1 cellular context compared by ENCODE assay signal in genomic region chr2:221189431-221189830, GRCh38.
TF ChIP-seq lines count a peak whose summit lies in the region.

No MANE protein-coding gene starts in this region.

TF ChIP-seq in GM23338, 12 proteins besides CTCF, POLR2A, EP300 and RAD21 (continued from another document):
- TF ChIP-seq ZNF462 (CRISPR knock-in tag; IDR thresholded peaks at IDR 0.05) (0 out of 2 replicates have a peak, but pooled peaks have one; percentile 23), NANOG (IDR thresholded peaks at IDR 0.05; ENCODE audit: borderline replicate concordance) (peak; percentile 94), ZNF114 (CRISPR knock-in tag; IDR thresholded peaks at IDR 0.05) (no peak)
